Comparison of ENCODE assay signal across 19 cellular contexts in the genomic region with DNA sequence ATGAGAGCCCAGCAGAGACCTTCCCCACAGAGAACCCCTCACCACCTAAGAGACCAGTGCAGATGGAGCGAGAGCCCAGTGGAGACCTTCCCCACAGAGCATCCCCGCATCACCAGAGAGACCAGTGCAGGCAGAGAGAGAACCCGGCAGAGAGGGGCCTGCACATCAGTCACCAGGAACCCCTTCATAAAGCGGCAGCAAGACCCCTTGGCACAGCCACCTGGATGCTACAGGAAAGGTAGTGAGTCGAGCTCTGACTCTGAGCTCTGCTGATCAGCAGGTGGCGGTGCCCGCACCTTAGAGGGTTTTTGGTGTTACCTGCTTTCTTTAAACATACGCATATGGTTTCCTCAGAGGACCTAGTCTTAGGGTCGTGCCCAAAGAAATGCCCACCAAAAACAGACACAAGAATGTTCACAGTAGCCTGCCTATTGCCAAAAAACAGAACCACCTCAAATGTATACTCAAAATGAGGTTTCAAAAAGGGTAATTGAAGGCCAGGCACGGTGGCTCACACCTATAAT.
"Had no signal": no experiment of that assay in that cellular context is flagged by ENCODE, and none has a peak within 500 bp of the region (broad histone marks: within the 10 kb centered on the region; RNA-seq: fewer than 3 reads in every experiment).

No MANE protein-coding gene starts in this region.

- H3K9me3 ChIP-seq: neutrophil, right atrium auricular region, sigmoid colon, tibial artery, upper lobe of left lung, uterus had no signal

- DNase-seq: dermis blood vessel endothelial cell; erythroblast; foreskin keratinocyte; left colon; left ventricle myocardium superior; mesenchymal stem cell; naive B cell; sigmoid colon; stimulated activated CD4-positive, alpha-beta T cell treated with anti-CD3 and anti-CD28 coated beads, Interleukin-2, amount 100 ng/mL, for 24 hours; stimulated activated naive CD4-positive, alpha-beta T cell treated with Interleukin-2 at 50 U/mL for 16 hours; tibial artery; upper lobe of left lung; uterus had no signal

- H3K27ac ChIP-seq: foreskin keratinocyte, hepatocyte, neutrophil, right atrium auricular region, sigmoid colon, skin epidermis, tibial artery, upper lobe of left lung, uterus had no signal

- H3K4me1 ChIP-seq: foreskin keratinocyte, right atrium auricular region, sigmoid colon, tibial artery, upper lobe of left lung, uterus had no signal

- H3K27me3 ChIP-seq: foreskin keratinocyte, hepatocyte, right atrium auricular region, upper lobe of left lung, uterus had no signal

- H3K4me3 Mint-ChIP-seq: nephron had no signal

- H3K27ac Mint-ChIP-seq: naive B cell, nephron had no signal

- H2AFZ ChIP-seq: hepatocyte had no signal

- H3K36me3 Mint-ChIP-seq: naive B cell had no signal

- H3K4me2 ChIP-seq: hepatocyte had no signal

- H3K9me3 Mint-ChIP-seq: naive B cell had no signal

- H3K4me1 Mint-ChIP-seq: naive B cell, nephron had no signal

- H3K36me3 ChIP-seq: neutrophil, right atrium auricular region, sigmoid colon, tibial artery, upper lobe of left lung, uterus had no signal

- H3K4me3 ChIP-seq: hepatocyte, lung, right atrium auricular region, sigmoid colon, skin epidermis, tibial artery, upper lobe of left lung, uterus had no signal
